ENCODE assay signal across 10 cellular contexts in the genomic region with DNA sequence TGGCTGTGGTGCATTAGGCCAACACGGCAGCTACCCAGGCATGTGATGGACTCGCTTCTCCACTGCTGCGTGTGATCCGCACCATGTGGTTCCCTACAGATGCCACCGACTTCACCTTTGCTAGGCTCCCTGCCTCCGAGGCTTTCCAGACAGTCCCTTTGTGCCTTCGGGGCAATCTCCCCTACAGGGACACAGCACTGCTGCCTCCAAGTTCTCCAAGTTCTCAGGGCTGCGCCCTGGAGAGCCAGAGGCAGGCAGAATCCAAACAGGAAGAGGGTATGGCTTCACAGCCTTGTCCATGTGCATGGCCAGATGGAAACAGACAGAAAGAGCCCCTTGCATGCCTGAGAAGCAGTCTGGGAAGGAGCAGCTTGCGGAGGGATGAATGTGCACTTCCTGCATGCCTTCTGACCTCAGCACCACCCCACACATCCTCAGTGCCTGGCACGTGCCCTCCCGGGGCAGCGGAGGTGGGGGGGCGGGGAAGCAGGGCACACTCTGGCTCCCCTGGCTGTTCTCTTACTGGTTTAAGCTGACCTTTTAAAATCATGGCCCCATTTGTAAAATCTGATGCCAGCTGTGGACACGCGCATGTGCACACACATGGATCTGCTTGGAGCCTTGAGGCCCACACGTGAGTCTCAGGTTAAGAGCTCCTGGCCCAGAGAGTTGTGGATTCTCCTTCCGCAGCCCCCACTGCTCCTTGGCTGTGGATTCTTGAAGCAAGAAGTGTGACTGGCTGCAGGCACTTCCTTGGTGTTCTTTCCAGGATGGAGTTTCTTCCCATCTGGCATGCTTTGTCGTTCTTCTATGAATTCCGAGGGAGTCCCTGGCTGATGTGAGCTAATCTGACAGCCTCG. TPM values are rescaled to one million over a fixed set of nuclear protein-coding genes. Genes with fewer than 3 reads are reported as not detected.
DNase-seq lines count a peak whose midpoint lies in the region; ATAC-seq lines count a peak whose summit lies in the region.
"Had no signal": no experiment of that assay in that cellular context is flagged by ENCODE, and none has a peak within 500 bp of the region (broad histone marks: within the 10 kb centered on the region; RNA-seq: fewer than 3 reads in every experiment).

No MANE protein-coding gene starts in this region.

- H3K27ac Mint-ChIP-seq in T-helper 2 cell treated with Interferon-gamma antibody and Interleukin-4, amounts not matched to agents 5 μg/mL and 100 μg/mL, for 36 hours: peak overlapping the region; percentile 57
- peak overlapping the region; percentile 57 to 85 for H3K27ac Mint-ChIP-seq in T-cell
- H3K27ac Mint-ChIP-seq in stimulated activated effector memory CD8-positive, alpha-beta T cell treated with anti-CD3 and anti-CD28 coated beads, Interleukin-12 subunit alpha, Interleukin-12 subunit beta, amount 100 ng/mL, for 72 hours: peak overlapping the region; percentile 89
- H3K27ac Mint-ChIP-seq: B cell had no signal

- POLR2A ChIA-PET in T-cell (lab: Charles Lee): no interaction called here

- DNase-seq in T-helper 2 cell treated with Interferon-gamma antibody and Interleukin-4, amounts not matched to agents 5 μg/mL and 100 μg/mL, for 36 hours (ENCODE audit: low spot score): no peak
- DNase-seq in T-helper 2 cell (no peak), T-cell (peak in 15 of 34 experiments; percentile 4 to 49 (median 21)), foreskin melanocyte (peak; percentile 92)
- DNase-seq in stimulated activated effector memory CD8-positive, alpha-beta T cell treated with anti-CD3 and anti-CD28 coated beads, Interleukin-12 subunit alpha, Interleukin-12 subunit beta, amount 100 ng/mL, for 72 hours (ENCODE audit: low spot score in 2 of 2): no peak
- DNase-seq: stimulated activated CD4-positive, alpha-beta T cell treated with anti-CD3 and anti-CD28 coated beads, Interleukin-12 subunit alpha, Interleukin-12 subunit beta, amount 100 ng/mL, for 4 hours had no signal

- peaks cover 34% of the 10 kb centered on the region for H3K4me1 Mint-ChIP-seq in T-helper 2 cell treated with Interferon-gamma antibody and Interleukin-4, amounts not matched to agents 5 μg/mL and 100 μg/mL, for 36 hours (ENCODE audit: low read depth)
- peaks cover 46 to 55% (median 51%) of the 10 kb centered on the region in 3 donors for H3K4me1 Mint-ChIP-seq in T-cell
- H3K4me1 Mint-ChIP-seq in stimulated activated effector memory CD8-positive, alpha-beta T cell treated with anti-CD3 and anti-CD28 coated beads, Interleukin-12 subunit alpha, Interleukin-12 subunit beta, amount 100 ng/mL, for 72 hours: peaks cover 41% of the 10 kb centered on the region

- H3K4me3 Mint-ChIP-seq in T-helper 2 cell treated with Interferon-gamma antibody and Interleukin-4, amounts not matched to agents 5 μg/mL and 100 μg/mL, for 36 hours: no peak overlapping the region
- peak overlapping the region in 1 of 3 donors; percentile 31 for H3K4me3 Mint-ChIP-seq in T-cell
- no peak overlapping the region for H3K4me3 Mint-ChIP-seq in stimulated activated effector memory CD8-positive, alpha-beta T cell treated with anti-CD3 and anti-CD28 coated beads, Interleukin-12 subunit alpha, Interleukin-12 subunit beta, amount 100 ng/mL, for 72 hours
- H3K4me3 Mint-ChIP-seq: B cell had no signal

- H3K27me3 Mint-ChIP-seq in T-helper 2 cell treated with Interferon-gamma antibody and Interleukin-4, amounts not matched to agents 5 μg/mL and 100 μg/mL, for 36 hours (ENCODE audit: low read depth): no peaks in the 10 kb centered on the region
- no peaks in the 10 kb centered on the region for H3K27me3 Mint-ChIP-seq in T-cell
- H3K27me3 Mint-ChIP-seq: B cell had no signal

- no peaks in the 10 kb centered on the region for H3K9me3 Mint-ChIP-seq in T-helper 2 cell treated with Interferon-gamma antibody and Interleukin-4, amounts not matched to agents 5 μg/mL and 100 μg/mL, for 36 hours
- H3K9me3 Mint-ChIP-seq in T-cell: peaks cover 0 to 5% (median 0%) of the 10 kb centered on the region in 3 donors
- H3K9me3 Mint-ChIP-seq in stimulated activated effector memory CD8-positive, alpha-beta T cell treated with anti-CD3 and anti-CD28 coated beads, Interleukin-12 subunit alpha, Interleukin-12 subunit beta, amount 100 ng/mL, for 72 hours: no peaks in the 10 kb centered on the region

- ATAC-seq in T-cell (replicated peaks in 1 of 4) (no peak), GM21723 (IDR thresholded peaks at IDR 0.05; ENCODE audit: unreplicated experiment) (no peak), GM21737 (IDR thresholded peaks at IDR 0.05; ENCODE audit: unreplicated experiment) (no peak), HG02852 (IDR thresholded peaks at IDR 0.05; ENCODE audit: unreplicated experiment) (no peak)
- ATAC-seq in stimulated activated effector memory CD8-positive, alpha-beta T cell treated with anti-CD3 and anti-CD28 coated beads, Interleukin-12 subunit alpha, Interleukin-12 subunit beta, amount 100 ng/mL, for 72 hours: no peak

- CTCF ChIA-PET in T-cell (lab: Charles Lee): no interaction called here

- peaks cover 23% of the 10 kb centered on the region for H3K36me3 Mint-ChIP-seq in T-helper 2 cell treated with Interferon-gamma antibody and Interleukin-4, amounts not matched to agents 5 μg/mL and 100 μg/mL, for 36 hours (ENCODE audit: low read depth)
- peaks cover 40% of the 10 kb centered on the region for H3K36me3 Mint-ChIP-seq in T-cell
- H3K36me3 Mint-ChIP-seq in stimulated activated effector memory CD8-positive, alpha-beta T cell treated with anti-CD3 and anti-CD28 coated beads, Interleukin-12 subunit alpha, Interleukin-12 subunit beta, amount 100 ng/mL, for 72 hours: peaks cover 12% of the 10 kb centered on the region

RNA-seq across cellular contexts. Expression of gene MTSS2, which starts 55.3 kb away (rescaled TPM):
- total RNA-seq in T-cell: 1 to 10 TPM; 2.2 to 7.1 (median 5.1) TPM

RNA-seq across cellular contexts. Expression of gene VAC14, which starts 59.8 kb away (rescaled TPM):
- total RNA-seq in T-cell: 10 to 100 TPM; 40.3 to 48.0 (median 44.0) TPM
